ENCODE assay signal across 1 cellular context in the genomic region with DNA sequence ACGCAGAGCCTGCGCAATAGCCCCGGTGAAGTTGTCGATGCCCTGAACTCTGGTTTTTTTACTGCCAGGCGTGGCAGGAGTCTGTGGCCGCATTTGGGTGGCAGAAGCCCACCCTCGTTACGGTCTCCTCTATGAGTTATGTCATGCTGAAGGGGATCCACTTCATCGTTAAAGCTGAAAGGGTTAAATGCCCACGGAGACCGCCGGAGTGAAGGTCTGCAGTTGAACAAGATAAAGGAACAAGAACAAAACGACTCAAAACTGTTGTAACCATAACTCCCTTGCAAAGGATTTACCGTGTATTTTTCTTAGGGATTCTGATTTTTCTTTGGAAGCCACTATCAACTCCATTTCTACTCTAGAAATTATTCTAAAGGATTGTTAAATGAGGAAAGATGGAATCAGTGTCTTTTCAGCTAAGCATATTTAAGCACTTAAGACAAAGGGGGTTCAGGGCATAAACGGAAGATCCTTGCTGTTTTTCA.
TF ChIP-seq lines count a peak whose summit lies in the region.

No MANE protein-coding gene starts in this region.

TF ChIP-seq in GM12878, 131 proteins besides CTCF, POLR2A, EP300 and RAD21:
- TF ChIP-seq WRNIP1 (IDR thresholded peaks at IDR 0.05; ENCODE audit: borderline replicate concordance, low read depth, low read length): 0 out of 2 replicates have a peak, but pooled peaks have one; percentile 36
- 0 out of 2 replicates have a peak, but pooled peaks have one; percentile 27 for TF ChIP-seq STAT1 (conservative IDR thresholded peaks at IDR 0.05)
- TF ChIP-seq SMAD1 (IDR thresholded peaks at IDR 0.05; ENCODE audit: low read depth, partially characterized antibody): no peak
- TF ChIP-seq, protein P1, sequence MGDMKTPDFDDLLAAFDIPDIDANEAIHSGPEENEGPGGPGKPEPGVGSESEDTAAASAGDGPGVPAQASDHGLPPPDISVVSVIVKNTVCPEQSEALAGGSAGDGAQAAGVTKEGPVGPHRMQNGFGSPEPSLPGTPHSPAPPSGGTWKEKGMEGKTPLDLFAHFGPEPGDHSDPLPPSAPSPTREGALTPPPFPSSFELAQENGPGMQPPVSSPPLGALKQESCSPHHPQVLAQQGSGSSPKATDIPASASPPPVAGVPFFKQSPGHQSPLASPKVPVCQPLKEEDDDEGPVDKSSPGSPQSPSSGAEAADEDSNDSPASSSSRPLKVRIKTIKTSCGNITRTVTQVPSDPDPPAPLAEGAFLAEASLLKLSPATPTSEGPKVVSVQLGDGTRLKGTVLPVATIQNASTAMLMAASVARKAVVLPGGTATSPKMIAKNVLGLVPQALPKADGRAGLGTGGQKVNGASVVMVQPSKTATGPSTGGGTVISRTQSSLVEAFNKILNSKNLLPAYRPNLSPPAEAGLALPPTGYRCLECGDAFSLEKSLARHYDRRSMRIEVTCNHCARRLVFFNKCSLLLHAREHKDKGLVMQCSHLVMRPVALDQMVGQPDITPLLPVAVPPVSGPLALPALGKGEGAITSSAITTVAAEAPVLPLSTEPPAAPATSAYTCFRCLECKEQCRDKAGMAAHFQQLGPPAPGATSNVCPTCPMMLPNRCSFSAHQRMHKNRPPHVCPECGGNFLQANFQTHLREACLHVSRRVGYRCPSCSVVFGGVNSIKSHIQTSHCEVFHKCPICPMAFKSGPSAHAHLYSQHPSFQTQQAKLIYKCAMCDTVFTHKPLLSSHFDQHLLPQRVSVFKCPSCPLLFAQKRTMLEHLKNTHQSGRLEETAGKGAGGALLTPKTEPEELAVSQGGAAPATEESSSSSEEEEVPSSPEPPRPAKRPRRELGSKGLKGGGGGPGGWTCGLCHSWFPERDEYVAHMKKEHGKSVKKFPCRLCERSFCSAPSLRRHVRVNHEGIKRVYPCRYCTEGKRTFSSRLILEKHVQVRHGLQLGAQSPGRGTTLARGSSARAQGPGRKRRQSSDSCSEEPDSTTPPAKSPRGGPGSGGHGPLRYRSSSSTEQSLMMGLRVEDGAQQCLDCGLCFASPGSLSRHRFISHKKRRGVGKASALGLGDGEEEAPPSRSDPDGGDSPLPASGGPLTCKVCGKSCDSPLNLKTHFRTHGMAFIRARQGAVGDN (IDR thresholded peaks at IDR 0.05): no peak; the same call in 1 of the 2 replicates
- TF ChIP-seq, protein P2, sequence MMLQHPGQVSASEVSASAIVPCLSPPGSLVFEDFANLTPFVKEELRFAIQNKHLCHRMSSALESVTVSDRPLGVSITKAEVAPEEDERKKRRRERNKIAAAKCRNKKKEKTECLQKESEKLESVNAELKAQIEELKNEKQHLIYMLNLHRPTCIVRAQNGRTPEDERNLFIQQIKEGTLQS (IDR thresholded peaks at IDR 0.05; ENCODE audit: borderline replicate concordance, extremely low read depth, low read depth, low read length): 0 out of 2 replicates have a peak, but pooled peaks have one; percentile 14
- TF ChIP-seq JUNB (IDR thresholded peaks at IDR 0.05): no peak
- 0 out of 4 replicates have a peak, but pooled peaks of 1 of the 2 experiments have one; percentile 1 for TF ChIP-seq IKZF2 (IDR thresholded peaks at IDR 0.05)
- peak; percentile 55 for TF ChIP-seq ATF7 (IDR thresholded peaks at IDR 0.05; ENCODE audit: low read depth)
- TF ChIP-seq NBN (IDR thresholded peaks at IDR 0.05): no peak; the same call in 1 of the 2 replicates
- 0 out of 4 replicates have a peak, but pooled peaks of 1 of the 2 experiments have one; percentile 18 for TF ChIP-seq ETV6 (conservative IDR thresholded peaks at IDR 0.05 in 1 of 2, IDR thresholded peaks at IDR 0.05 in 1 of 2; ENCODE audit: borderline replicate concordance in 1 of 2, low read depth in 1 of 2)
- TF ChIP-seq RUNX3 (IDR thresholded peaks at IDR 0.05; ENCODE audit: low read length): no peak
- peak; percentile 66; the same call in 1 of the 2 replicates for TF ChIP-seq ZNF384 (IDR thresholded peaks at IDR 0.05; ENCODE audit: borderline replicate concordance, low read depth, low read length)
